Comparison of ENCODE assay signal across 8 cellular contexts in genomic region chr14:92135269-92135668, GRCh38. TPM values are rescaled to one million over a fixed set of nuclear protein-coding genes. Genes with fewer than 3 reads are reported as not detected.
DNase-seq lines count a peak whose midpoint lies in the region; ATAC-seq and TF ChIP-seq lines count a peak whose summit lies in the region.

No MANE protein-coding gene starts in this region.

- POLR2A ChIA-PET in OCI-LY7 (lab: Charles Lee), result interaction anchor here (0.9 to 4.9 kb wide), 3 partner anchors 11 to 38 kb away, joined by 3 to 33 read pairs (median 3); partner anchors contain the start of genes CPSF2 and NDUFB1

- no peaks in the 10 kb centered on the region for H3K27me3 Mint-ChIP-seq in activated T-helper 2 cell treated with anti-CD3 and anti-CD28 coated beads, Interferon-gamma antibody, Interleukin-2, Interleukin-4, amounts not matched to agents 10 μg/mL and 5 μg/mL and 100 μg/mL, durations not matched to agents 14 hours and 24 hours and 36 hours (ENCODE audit: low read depth)

- peaks cover 55% of the 10 kb centered on the region for H3K36me3 Mint-ChIP-seq in activated T-helper 2 cell treated with anti-CD3 and anti-CD28 coated beads, Interferon-gamma antibody, Interleukin-2, Interleukin-4, amounts not matched to agents 10 μg/mL and 5 μg/mL and 100 μg/mL, durations not matched to agents 14 hours and 24 hours and 36 hours (ENCODE audit: low read depth)

- no peak overlapping the region for H2AFZ ChIP-seq in OCI-LY7 (ENCODE audit: low read length)

- H3K27ac ChIP-seq in cardiac muscle cell, result no peak overlapping the region
- no peak overlapping the region for H3K27ac ChIP-seq in OCI-LY7 (ENCODE audit: low read depth, low read length, poor library complexity, severe bottlenecking)
- H3K27ac ChIP-seq in transverse colon, result no peak overlapping the region

- no peaks in the 10 kb centered on the region for H3K9me2 ChIP-seq in OCI-LY7 (ENCODE audit: insufficient read depth, low read length)

- H3K36me3 ChIP-seq in cardiac muscle cell, result peaks cover 57% of the 10 kb centered on the region
- H3K36me3 ChIP-seq in OCI-LY7 (ENCODE audit: insufficient read depth, low read length), result peaks cover 96% of the 10 kb centered on the region
- peaks cover 0 to 56% (median 23%) of the 10 kb centered on the region in 4 donors for H3K36me3 ChIP-seq in transverse colon

- no peak for ATAC-seq in left cardiac atrium

- H3K4me1 Mint-ChIP-seq in activated T-helper 2 cell treated with anti-CD3 and anti-CD28 coated beads, Interferon-gamma antibody, Interleukin-2, Interleukin-4, amounts not matched to agents 10 μg/mL and 5 μg/mL and 100 μg/mL, durations not matched to agents 14 hours and 24 hours and 36 hours (ENCODE audit: low read depth), result peaks cover 9% of the 10 kb centered on the region

- TF ChIP-seq CTCF in cardiac muscle cell (IDR thresholded peaks at IDR 0.05; ENCODE audit: low read depth, low read length) (peak; percentile 53), OCI-LY7 (conservative IDR thresholded peaks at IDR 0.05; ENCODE audit: low read length) (peak; percentile 72), transverse colon (IDR thresholded peaks at IDR 0.05) (peak; percentile 36 to 53 (median 49))

- TF ChIP-seq EP300 in transverse colon (IDR thresholded peaks at IDR 0.05; ENCODE audit: low read depth), result no peak

- CTCF ChIA-PET in OCI-LY7 (lab: Charles Lee; ENCODE audit: unreplicated experiment), result no interaction called here

- no peak overlapping the region for H3K4me2 ChIP-seq in OCI-LY7 (ENCODE audit: low read length)

- no peaks in the 10 kb centered on the region for H3K9me3 Mint-ChIP-seq in activated T-helper 2 cell treated with anti-CD3 and anti-CD28 coated beads, Interferon-gamma antibody, Interleukin-2, Interleukin-4, amounts not matched to agents 10 μg/mL and 5 μg/mL and 100 μg/mL, durations not matched to agents 14 hours and 24 hours and 36 hours

- H3K4me3 ChIP-seq in cardiac muscle cell (no peak overlapping the region), OCI-LY7 (ENCODE audit: low read depth, low read length, poor library complexity, severe bottlenecking) (no peak overlapping the region), transverse colon (no peak overlapping the region)

- 50 to 62% methylated on average over 1 of the region's 1 CpG for WGBS in transverse colon (ENCODE audit: low coverage in 1 of 2), 2 donors

- H3K4me3 Mint-ChIP-seq in activated T-helper 2 cell treated with anti-CD3 and anti-CD28 coated beads, Interferon-gamma antibody, Interleukin-2, Interleukin-4, amounts not matched to agents 10 μg/mL and 5 μg/mL and 100 μg/mL, durations not matched to agents 14 hours and 24 hours and 36 hours (ENCODE audit: low read depth), result no peak overlapping the region

- H3K9me3 ChIP-seq in cardiac muscle cell (ENCODE audit: low read depth) (no peaks in the 10 kb centered on the region), OCI-LY7 (ENCODE audit: low read length) (no peaks in the 10 kb centered on the region), transverse colon (no peaks in the 10 kb centered on the region)

- H3K27me3 ChIP-seq in cardiac muscle cell, result no peaks in the 10 kb centered on the region
- no peaks in the 10 kb centered on the region for H3K27me3 ChIP-seq in transverse colon

- BruUV-seq in OCI-LY7 (replicated peaks; lab: Mats Ljungman, UMichigan), result no TSS peak

- H3K4me1 ChIP-seq in cardiac muscle cell (ENCODE audit: low read depth), result peaks cover 2% of the 10 kb centered on the region
- no peaks in the 10 kb centered on the region for H3K4me1 ChIP-seq in OCI-LY7 (ENCODE audit: insufficient read depth, low read length, poor library complexity, severe bottlenecking)
- H3K4me1 ChIP-seq in transverse colon, result no peaks in the 10 kb centered on the region

- no peaks in the 10 kb centered on the region for H3K79me2 ChIP-seq in OCI-LY7 (ENCODE audit: insufficient read depth, low read depth, low read length)

- no peak overlapping the region for H3K27ac Mint-ChIP-seq in activated T-helper 2 cell treated with anti-CD3 and anti-CD28 coated beads, Interferon-gamma antibody, Interleukin-2, Interleukin-4, amounts not matched to agents 10 μg/mL and 5 μg/mL and 100 μg/mL, durations not matched to agents 14 hours and 24 hours and 36 hours

- no peak for TF ChIP-seq POLR2A in transverse colon (IDR thresholded peaks at IDR 0.05)

- in situ Hi-C loops in transverse colon (cut with MboI; ENCODE audit: low pct_ligation_motif_present in 1 of 4, low pct_unique_long_range_greater_than_20kb in 1 of 4, low sequenced_read_pairs in 3 of 4), result loop anchor here (10.0 to 25.0 kb wide), 3 partner anchors 320 to 552 kb away; no protein-coding TSS in a partner anchor

- peak; percentile 2 to 65 for DNase-seq in cardiac muscle cell (ENCODE audit: low read depth in 1 of 2, low spot score in 1 of 2)
- DNase-seq in left cardiac atrium, result no peak
- DNase-seq in OCI-LY7 (ENCODE audit: low spot score), result peak; percentile 13
- DNase-seq in fibroblast of the conjunctiva (ENCODE audit: low read depth), result peak; percentile 48
- no peak for DNase-seq in transverse colon
- DNase-seq in stimulated activated CD4-positive, alpha-beta T cell treated with anti-CD3 and anti-CD28 coated beads, Interleukin-4, amount 100 ng/mL, for 24 hours, result no peak
- no peak for DNase-seq in T1000 (lab: John Stamatoyannopoulos, UW)
- DNase-seq in activated T-helper 2 cell treated with anti-CD3 and anti-CD28 coated beads, Interferon-gamma antibody, Interleukin-2, Interleukin-4, amounts not matched to agents 10 μg/mL and 5 μg/mL and 100 μg/mL, durations not matched to agents 14 hours and 24 hours and 36 hours (ENCODE audit: low spot score), result no peak

- intact Hi-C loops in left cardiac atrium (cut with DNase I) (loop anchor here in 1 of 2 donors (10.0 kb wide), 1 partner anchor 550 kb away; no protein-coding TSS in a partner anchor), OCI-LY7 (cut with micrococcal nuclease; ENCODE audit: unreplicated experiment) (loop anchor here (2.0 kb wide), 1 partner anchor 322 kb away; no protein-coding TSS in a partner anchor), transverse colon (cut with DNase I; ENCODE audit: low total_unique reads) (no loop called here)
- intact Hi-C loops in activated T-helper 2 cell treated with anti-CD3 and anti-CD28 coated beads, Interferon-gamma antibody, Interleukin-2, Interleukin-4, amounts not matched to agents 10 μg/mL and 5 μg/mL and 100 μg/mL, durations not matched to agents 14 hours and 24 hours and 36 hours (cut with micrococcal nuclease), result no loop called here

- H4K20me1 ChIP-seq in OCI-LY7 (ENCODE audit: insufficient read depth, low read length), result no peaks in the 10 kb centered on the region

RNA-seq across cellular contexts. Expression of gene CPSF2, which starts 13.5 kb away (rescaled TPM):
- total RNA-seq in cardiac muscle cell, result 55.2 and 63.6 TPM in 2 replicates
- 27.6 and 35.2 TPM in 2 replicates for polyA plus RNA-seq in cardiac muscle cell
- total RNA-seq in left cardiac atrium, result 10 to 100 TPM; 39.7 to 40.2 TPM
- total RNA-seq in OCI-LY7 (2014; rRNA removed; shearing (Covaris generic)), result 40.0 and 46.8 TPM in 2 replicates
- 85.1 and 91.9 TPM in 2 replicates for total RNA-seq in OCI-LY7 (2022)
- total RNA-seq in transverse colon, result 10 to 100 TPM in 2 of 4 donors, 1 to 10 TPM in 2; 4.5 to 25.9 (median 17.0) TPM
- total RNA-seq in activated T-helper 2 cell treated with anti-CD3 and anti-CD28 coated beads, Interferon-gamma antibody, Interleukin-2, Interleukin-4, amounts not matched to agents 10 μg/mL and 5 μg/mL and 100 μg/mL, durations not matched to agents 14 hours and 24 hours and 36 hours, result 101 and 104 TPM in 2 replicates

RNA-seq across cellular contexts. Expression of gene NDUFB1, which starts 13.8 kb away (rescaled TPM):
- total RNA-seq in cardiac muscle cell (154 and 223 TPM in 2 replicates), left cardiac atrium (100 to 1,000 TPM; 436 to 539 TPM), OCI-LY7 (2022) (122 and 129 TPM in 2 replicates), transverse colon (100 to 1,000 TPM in 2 of 4 donors, 10 to 100 TPM in 2; 31.4 to 434 (median 161) TPM)
- polyA plus RNA-seq in cardiac muscle cell, result 458 and 613 TPM in 2 replicates
- total RNA-seq in OCI-LY7 (2014; rRNA removed; shearing (Covaris generic)), result 230 and 320 TPM in 2 replicates
- 77.3 and 78.6 TPM in 2 replicates for total RNA-seq in activated T-helper 2 cell treated with anti-CD3 and anti-CD28 coated beads, Interferon-gamma antibody, Interleukin-2, Interleukin-4, amounts not matched to agents 10 μg/mL and 5 μg/mL and 100 μg/mL, durations not matched to agents 14 hours and 24 hours and 36 hours

RNA-seq across cellular contexts. Expression of gene ATXN3, which starts 28.9 kb away (rescaled TPM):
- total RNA-seq in cardiac muscle cell, result 23.7 and 41.1 TPM in 2 replicates
- 26.3 and 27.9 TPM in 2 replicates for polyA plus RNA-seq in cardiac muscle cell
- total RNA-seq in left cardiac atrium, result 10 to 100 TPM; 17.2 to 21.4 TPM
- total RNA-seq in OCI-LY7 (2014; rRNA removed; shearing (Covaris generic)), result 21.3 and 40.1 TPM in 2 replicates
- 24.6 and 31.7 TPM in 2 replicates for total RNA-seq in OCI-LY7 (2022)
- total RNA-seq in transverse colon, result 10 to 100 TPM; 17.1 to 35.6 (median 25.9) TPM
- total RNA-seq in activated T-helper 2 cell treated with anti-CD3 and anti-CD28 coated beads, Interferon-gamma antibody, Interleukin-2, Interleukin-4, amounts not matched to agents 10 μg/mL and 5 μg/mL and 100 μg/mL, durations not matched to agents 14 hours and 24 hours and 36 hours, result 31.1 and 35.9 TPM in 2 replicates

Comparison
In these comparisons a context has a peak if more than half of its experiments do, and no peak if none do; other contexts are left out.
1. DNase-seq: peak in cardiac muscle cell (2 of 2), OCI-LY7 (single experiment) and fibroblast of the conjunctiva (single experiment); none in left cardiac atrium (single experiment), transverse colon (single experiment), stimulated activated CD4-positive, alpha-beta T cell treated with anti-CD3 and anti-CD28 coated beads, Interleukin-4, amount 100 ng/mL, for 24 hours (single experiment), T1000 (single experiment) and activated T-helper 2 cell treated with anti-CD3 and anti-CD28 coated beads, Interferon-gamma antibody, Interleukin-2, Interleukin-4, amounts not matched to agents 10 μg/mL and 5 μg/mL and 100 μg/mL, durations not matched to agents 14 hours and 24 hours and 36 hours (single experiment).
2. Peak in every context shown above with its lines, with median percentiles within 50 percentile points of each other: CTCF ChIP-seq.